ENCODE assay signal across 8 cellular contexts in genomic region chr6:29926081-29926794, GRCh38. TPM values are rescaled to one million over a fixed set of nuclear protein-coding genes. Genes with fewer than 3 reads are reported as not detected.
DNase-seq lines count a peak whose midpoint lies in the region; ATAC-seq, FAIRE-seq and TF ChIP-seq lines count a peak whose summit lies in the region.

No MANE protein-coding gene starts in this region.

- POLR2A ChIA-PET in activated CD8-positive, alpha-beta T cell treated with anti-CD3 and anti-CD28 coated beads for 36 hours (lab: Charles Lee), result interaction anchor here (0.7 to 1.5 kb wide), 5 partner anchors 14 to 140 kb away, joined by 3 to 5 read pairs (median 4); partner anchors contain the start of genes HLA-A and PPP1R11

- peak overlapping the region; percentile 74 for H3K4me3 ChIP-seq in GM06990 (replicated peaks; ENCODE audit: low read depth, low read length)
- H3K4me3 ChIP-seq in fibroblast of the aortic adventitia (ENCODE audit: low read depth, low read length), result peak overlapping the region; percentile 61

- peaks cover 22% of the 10 kb centered on the region for H3K36me3 Mint-ChIP-seq in activated CD8-positive, alpha-beta T cell treated with anti-CD3 and anti-CD28 coated beads for 36 hours (ENCODE audit: low read depth)

- ATAC-seq in HG02938 (IDR thresholded peaks at IDR 0.05; ENCODE audit: unreplicated experiment) (peak; percentile 33), sciatic nerve (peak; percentile 82), GM18520 (IDR thresholded peaks at IDR 0.05; ENCODE audit: unreplicated experiment) (no peak)
- ATAC-seq in activated CD8-positive, alpha-beta T cell treated with anti-CD3 and anti-CD28 coated beads for 36 hours, result peak; percentile 22

- H3K27me3 ChIP-seq in GM06990 (replicated peaks; ENCODE audit: control insufficient read depth, insufficient read depth, low read length), result no peaks in the 10 kb centered on the region

- intact Hi-C loops in activated CD8-positive, alpha-beta T cell treated with anti-CD3 and anti-CD28 coated beads for 36 hours (cut with micrococcal nuclease), result no loop called here
- intact Hi-C loops in sciatic nerve (cut with DNase I), result no loop called here

- H3K27ac Mint-ChIP-seq in activated CD8-positive, alpha-beta T cell treated with anti-CD3 and anti-CD28 coated beads for 36 hours, result peak overlapping the region; percentile 94

- peak; percentile 53 for DNase-seq in GM06990 (ENCODE audit: extremely low read depth, insufficient read length)
- peak; percentile 23 for DNase-seq in activated CD8-positive, alpha-beta T cell treated with anti-CD3 and anti-CD28 coated beads for 36 hours
- peak; percentile 26 for DNase-seq in fibroblast of the aortic adventitia (ENCODE audit: low read depth)
- DNase-seq in sciatic nerve (ENCODE audit: low spot score), result peak; percentile 71
- no peak for DNase-seq in GM12891 (ENCODE audit: insufficient read length, low spot score)
- no peak for DNase-seq in anterior cingulate cortex (lab: John Stamatoyannopoulos, UW)

- no peak for TF ChIP-seq CTCF in GM06990 (IDR thresholded peaks at IDR 0.05; ENCODE audit: insufficient read depth, low read length, poor library complexity, severe bottlenecking)
- no peak for TF ChIP-seq CTCF in activated CD8-positive, alpha-beta T cell treated with anti-CD3 and anti-CD28 coated beads for 36 hours (IDR thresholded peaks at IDR 0.05)
- TF ChIP-seq CTCF in fibroblast of the aortic adventitia (IDR thresholded peaks at IDR 0.05; ENCODE audit: insufficient read depth, low read length), result no peak

- peak overlapping the region; percentile 90 for H3K4me3 Mint-ChIP-seq in activated CD8-positive, alpha-beta T cell treated with anti-CD3 and anti-CD28 coated beads for 36 hours

- H3K9me3 Mint-ChIP-seq in activated CD8-positive, alpha-beta T cell treated with anti-CD3 and anti-CD28 coated beads for 36 hours, result no peaks in the 10 kb centered on the region

- H3K27me3 Mint-ChIP-seq in activated CD8-positive, alpha-beta T cell treated with anti-CD3 and anti-CD28 coated beads for 36 hours, result no peaks in the 10 kb centered on the region

- peaks cover 44% of the 10 kb centered on the region for H3K4me1 Mint-ChIP-seq in activated CD8-positive, alpha-beta T cell treated with anti-CD3 and anti-CD28 coated beads for 36 hours (ENCODE audit: low read depth)

- CTCF ChIA-PET in activated CD8-positive, alpha-beta T cell treated with anti-CD3 and anti-CD28 coated beads for 36 hours (lab: Charles Lee), result interaction anchor here (1.3 kb wide), 1 partner anchor 273 kb away, joined by 4 read pairs; no protein-coding TSS in a partner anchor

- FAIRE-seq in GM12891 (lab: Jason Lieb, UNC), result no peak

- TF ChIP-seq POLR2A in GM12891 (IDR thresholded peaks at IDR 0.05; ENCODE audit: low read depth, low read length), result no peak

- H3K36me3 ChIP-seq in GM06990 (ENCODE audit: control insufficient read depth, insufficient read depth, low read length), result no peaks in the 10 kb centered on the region

TF ChIP-seq in GM12891, 5 proteins besides CTCF, POLR2A, EP300 and RAD21:
- TF ChIP-seq POLR2AphosphoS5 (IDR thresholded peaks at IDR 0.05; ENCODE audit: low read depth, low read length), result no peak
- TF ChIP-seq PAX5 (IDR thresholded peaks at IDR 0.05; ENCODE audit: insufficient read depth, low read length, severe bottlenecking), result no peak
- TF ChIP-seq SPI1 (IDR thresholded peaks at IDR 0.05; ENCODE audit: low read depth, low read length), result no peak
- TF ChIP-seq POU2F2 (IDR thresholded peaks at IDR 0.05; ENCODE audit: low read depth, low read length), result no peak
- no peak for TF ChIP-seq TAF1 (IDR thresholded peaks at IDR 0.05; ENCODE audit: low read depth, low read length)

RNA-seq across cellular contexts. Expression of gene HLA-A, which starts 16.1 kb away (rescaled TPM):
- 1,000 to 10,000 TPM; 1,275 to 1,335 TPM for total RNA-seq in activated CD8-positive, alpha-beta T cell treated with anti-CD3 and anti-CD28 coated beads for 36 hours
- total RNA-seq in fibroblast of the aortic adventitia (ENCODE audit: low replicate concordance) (184 and 391 TPM in 2 replicates), sciatic nerve (405 TPM)
- polyA plus RNA-seq in GM12891 (2012; ENCODE audit: low read depth, missing spikeins), result 908 TPM

Comparison
In these comparisons a context has a peak if more than half of its experiments do, and no peak if none do; other contexts are left out.
1. DNase-seq: peak in GM06990 (single experiment), activated CD8-positive, alpha-beta T cell treated with anti-CD3 and anti-CD28 coated beads for 36 hours (single experiment), fibroblast of the aortic adventitia (single experiment) and sciatic nerve (single experiment); none in GM12891 (single experiment) and anterior cingulate cortex (0 of 58).